Comparison of ENCODE assay signal across 23 cellular contexts in the genomic region with DNA sequence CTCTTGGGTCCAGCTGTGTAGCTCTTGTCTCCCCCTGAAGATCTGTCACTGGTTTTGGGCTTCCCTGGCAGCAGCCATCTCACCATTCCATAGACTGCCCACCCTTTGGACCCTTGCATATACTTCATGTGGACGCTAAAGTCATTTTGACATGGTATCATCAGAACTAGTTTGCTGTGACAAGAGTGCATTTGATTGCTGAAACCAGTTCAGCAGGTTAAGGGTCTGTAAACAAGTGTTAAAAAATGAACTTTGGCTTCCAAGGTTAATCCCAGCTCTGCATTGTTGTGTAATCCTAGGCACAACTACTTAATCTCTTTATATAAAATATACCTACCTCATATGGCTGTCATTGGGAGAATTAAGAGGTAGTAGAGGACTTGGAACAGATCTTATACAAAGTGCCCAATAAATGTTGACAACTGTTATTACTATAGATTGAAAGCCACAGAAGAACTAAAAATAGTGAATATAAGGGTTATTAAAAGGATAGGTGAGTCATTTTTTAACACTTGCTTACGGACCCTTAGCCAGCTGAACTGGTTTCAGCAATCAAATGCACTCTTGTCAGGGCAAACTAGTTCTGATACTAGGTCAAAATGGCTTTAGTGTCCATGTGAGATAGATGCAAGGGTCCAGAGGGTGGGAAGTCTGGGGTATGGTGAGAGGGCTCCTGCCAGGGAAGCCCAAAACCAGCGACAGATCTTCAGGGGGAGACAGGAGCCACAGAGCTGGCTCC. TPM values are rescaled to one million over a fixed set of nuclear protein-coding genes. Genes with fewer than 3 reads are reported as not detected.
DNase-seq lines count a peak whose midpoint lies in the region; ATAC-seq and TF ChIP-seq lines count a peak whose summit lies in the region.
"Had no signal": no experiment of that assay in that cellular context is flagged by ENCODE, and none has a peak within 500 bp of the region (broad histone marks: within the 10 kb centered on the region; RNA-seq: fewer than 3 reads in every experiment).

No MANE protein-coding gene starts in this region.

- no peak overlapping the region for H3K4me3 Mint-ChIP-seq in MCF 10A (ENCODE audit: unreplicated experiment)
- H3K4me3 Mint-ChIP-seq: dendritic cell treated with granulocyte-macrophage colony-stimulating factor and Interleukin-4, amounts not matched to agents 40 ng/mL and 50 ng/mL, for 4 days; naive B cell had no signal

- no peak overlapping the region for H3K4me3 ChIP-seq in mammary epithelial cell (replicated peaks in 1 of 3; ENCODE audit: insufficient read depth in 1 of 3, low read depth in 2 of 3, low read length in 3 of 3)
- H3K4me3 ChIP-seq in adrenal gland, result peak overlapping the region in 3 of 4 donors; percentile 27 to 43 (median 34)
- no peak overlapping the region for H3K4me3 ChIP-seq in mesenchymal stem cell (ENCODE audit: insufficient read depth in 1 of 2, low read depth in 1 of 2, low read length in 2 of 2)
- H3K4me3 ChIP-seq in OCI-LY7 (ENCODE audit: low read depth, low read length, poor library complexity, severe bottlenecking), result no peak overlapping the region
- H3K4me3 ChIP-seq: A549; BLaER1 treated with 17β-estradiol and CSF1 and Interleukin-3, amounts not matched to agents 10 nM and 100 nM; gastrocnemius medialis; left ventricle myocardium inferior; suprapubic skin had no signal

- CTCF ChIA-PET in MCF 10A (lab: Yijun Ruan, JAX) (interaction anchor here (0.6 to 2.6 kb wide), 5 partner anchors 21 to 545 kb away, joined by 3 to 7 read pairs (median 3); partner anchors contain the start of gene ANKRD42), mammary epithelial cell (lab: Charles Lee; ENCODE audit: low non-redundant PET) (no interaction called here), OCI-LY7 (lab: Charles Lee; ENCODE audit: unreplicated experiment) (no interaction called here)

- H4K91ac ChIP-seq in mesenchymal stem cell (ENCODE audit: low read length), result no peak overlapping the region

- in situ Hi-C loops in mammary epithelial cell (cut with MboI; ENCODE audit: low sequenced_read_pairs in 2 of 2), result no loop called here

- H3K27me3 ChIP-seq in mammary epithelial cell (ENCODE audit: insufficient read depth, low read length) (no peaks in the 10 kb centered on the region), adrenal gland (no peaks in the 10 kb centered on the region), mesenchymal stem cell (ENCODE audit: control insufficient read depth in 1 of 2, insufficient read depth in 1 of 2, low read length in 2 of 2) (no peaks in the 10 kb centered on the region)
- H3K27me3 ChIP-seq: BLaER1 treated with 17β-estradiol and CSF1 and Interleukin-3, amounts not matched to agents 10 nM and 100 nM; brain microvascular endothelial cell; gastrocnemius medialis; suprapubic skin had no signal

- ATAC-seq in HG03354 (IDR thresholded peaks at IDR 0.05; ENCODE audit: poor library complexity, severe bottlenecking, unreplicated experiment) (no peak), HG02884 (IDR thresholded peaks at IDR 0.05; ENCODE audit: unreplicated experiment) (no peak)

- H3K27ac Mint-ChIP-seq in MCF 10A (ENCODE audit: low read depth, unreplicated experiment), result peak overlapping the region; percentile 50
- H3K27ac Mint-ChIP-seq: dendritic cell treated with granulocyte-macrophage colony-stimulating factor and Interleukin-4, amounts not matched to agents 40 ng/mL and 50 ng/mL, for 4 days had no signal

- H3K36me3 Mint-ChIP-seq in MCF 10A (ENCODE audit: insufficient read depth, unreplicated experiment), result peaks cover 48% of the 10 kb centered on the region

- no peak for TF ChIP-seq POLR2A in adrenal gland (IDR thresholded peaks at IDR 0.05)

- no peak overlapping the region for H2BK5ac ChIP-seq in mesenchymal stem cell (ENCODE audit: low read depth, low read length, poor library complexity, severe bottlenecking)

- H2AK5ac ChIP-seq in mesenchymal stem cell (ENCODE audit: low read length, severe bottlenecking), result peak overlapping the region; percentile 68

- no peak overlapping the region for H3K4ac ChIP-seq in mesenchymal stem cell (ENCODE audit: low read depth in 1 of 2, low read length in 2 of 2)

- TF ChIP-seq CTCF in MCF 10A (IDR thresholded peaks at IDR 0.05; ENCODE audit: unreplicated experiment), result no peak
- TF ChIP-seq CTCF in mammary epithelial cell (conservative IDR thresholded peaks at IDR 0.05 in 1 of 2, IDR thresholded peaks at IDR 0.05 in 1 of 2; ENCODE audit: extremely low read depth in 1 of 2, insufficient read depth in 1 of 2, low read depth in 1 of 2, low read length in 2 of 2), result no peak
- TF ChIP-seq CTCF in adrenal gland (IDR thresholded peaks at IDR 0.05), result no peak
- TF ChIP-seq CTCF in OCI-LY7 (conservative IDR thresholded peaks at IDR 0.05; ENCODE audit: low read length), result no peak

- H3K14ac ChIP-seq in mesenchymal stem cell (ENCODE audit: low read length in 2 of 2), result peak overlapping the region in 1 of 2 experiments; percentile 48

- no peak overlapping the region for H2BK120ac ChIP-seq in mesenchymal stem cell (ENCODE audit: low read depth, low read length)

- H3K4me1 ChIP-seq in mammary epithelial cell (ENCODE audit: insufficient read depth, low read length) (peaks cover 3% of the 10 kb centered on the region), adrenal gland (replicated peaks in 1 of 2) (peaks cover 22 to 27% of the 10 kb centered on the region in 2 donors), mesenchymal stem cell (ENCODE audit: control insufficient read depth, insufficient read depth, low read depth, low read length) (peaks cover 3% of the 10 kb centered on the region), OCI-LY7 (ENCODE audit: insufficient read depth, low read length, poor library complexity, severe bottlenecking) (no peaks in the 10 kb centered on the region)
- H3K4me1 ChIP-seq: BLaER1 treated with 17β-estradiol and CSF1 and Interleukin-3, amounts not matched to agents 10 nM and 100 nM; suprapubic skin had no signal

- no peak overlapping the region for H2BK15ac ChIP-seq in mesenchymal stem cell (ENCODE audit: low read depth, poor library complexity, severe bottlenecking)

- BruUV-seq in MCF 10A (replicated peaks; lab: Mats Ljungman, UMichigan), result no TSS peak
- BruUV-seq in mammary epithelial cell (replicated peaks; lab: Mats Ljungman, UMichigan), result no TSS peak
- BruUV-seq in OCI-LY7 (replicated peaks; lab: Mats Ljungman, UMichigan), result no TSS peak

- no peaks in the 10 kb centered on the region for H3K27me3 Mint-ChIP-seq in MCF 10A (ENCODE audit: insufficient read depth, unreplicated experiment)
- H3K27me3 Mint-ChIP-seq: dendritic cell treated with granulocyte-macrophage colony-stimulating factor and Interleukin-4, amounts not matched to agents 40 ng/mL and 50 ng/mL, for 4 days; naive B cell had no signal

- H3K4me2 ChIP-seq in mammary epithelial cell (ENCODE audit: insufficient read depth, low read depth, low read length), result no peak overlapping the region
- H3K4me2 ChIP-seq in mesenchymal stem cell (ENCODE audit: low read length, poor library complexity, severe bottlenecking), result no peak overlapping the region
- H3K4me2 ChIP-seq in OCI-LY7 (ENCODE audit: low read length), result no peak overlapping the region
- H3K4me2 ChIP-seq: A549; BLaER1 treated with 17β-estradiol and CSF1 and Interleukin-3, amounts not matched to agents 10 nM and 100 nM had no signal

- H3K9me3 ChIP-seq in mammary epithelial cell (replicated peaks; ENCODE audit: insufficient read depth, low read length) (no peaks in the 10 kb centered on the region), adrenal gland (replicated peaks in 1 of 3) (no peaks in the 10 kb centered on the region), mesenchymal stem cell (ENCODE audit: control insufficient read depth, low read length) (no peaks in the 10 kb centered on the region), OCI-LY7 (ENCODE audit: low read length) (peaks cover 4% of the 10 kb centered on the region; the same call in 1 of the 2 replicates)
- H3K9me3 ChIP-seq: A549; BLaER1 treated with 17β-estradiol and CSF1 and Interleukin-3, amounts not matched to agents 10 nM and 100 nM; gastrocnemius medialis; left ventricle myocardium inferior; suprapubic skin had no signal

- WGBS in mammary epithelial cell (ENCODE audit: low coverage, missing lambda C conversion rate), result 53% methylated on average over 3 of the region's 3 CpGs
- 48 to 55% (median 53%) methylated on average over 3 of the region's 3 CpGs for WGBS in adrenal gland, 4 donors
- WGBS in mesenchymal stem cell, result 67% methylated on average over 3 of the region's 3 CpGs

- POLR2A ChIA-PET in MCF 10A (lab: Yijun Ruan, JAX) (interaction anchor here (1.2 kb wide), 2 partner anchors 29 to 539 kb away, joined by 3 read pairs; partner anchors contain the start of gene CCDC90B), OCI-LY7 (lab: Charles Lee) (no interaction called here)

- H2BK12ac ChIP-seq in mesenchymal stem cell (ENCODE audit: low read length in 2 of 2), result peak overlapping the region in 1 of 2 experiments; percentile 31

- intact Hi-C loops in MCF 10A (cut with micrococcal nuclease) (loop anchor here (10.0 kb wide), 1 partner anchor 182 kb away; the partner anchor contains the start of gene RAB30), mammary epithelial cell (cut with micrococcal nuclease) (no loop called here), adrenal gland (cut with DNase I) (loop anchor here in 1 of 2 donors (10.0 kb wide), 1 partner anchor 352 kb away; the partner anchor contains the start of genes DDIAS and PRCP), OCI-LY7 (cut with micrococcal nuclease; ENCODE audit: unreplicated experiment) (no loop called here)

- DNase-seq in MCF 10A (ENCODE audit: unreplicated experiment), result no peak
- DNase-seq in mammary epithelial cell, result no peak
- DNase-seq in adrenal gland, result no peak
- DNase-seq in mesenchymal stem cell, result no peak
- DNase-seq in OCI-LY7 (ENCODE audit: low spot score), result no peak
- no peak for DNase-seq in mesenteric fat pad (ENCODE audit: low spot score)
- DNase-seq: activated CD4-positive, alpha-beta T cell treated with anti-CD3 and anti-CD28 coated beads, Interleukin-2, amount 50 U/mL, for 48 hours; activated naive CD4-positive, alpha-beta T cell; activated T-cell treated with anti-CD3 and anti-CD28 coated beads for 4 hours; brain microvascular endothelial cell; DMS79; gastrocnemius medialis; left ventricle myocardium inferior; naive B cell; NCI-H1930; stimulated activated CD8-positive, alpha-beta memory T cell treated with anti-CD3 and anti-CD28 coated beads, Interleukin-4, amount 100 ng/mL, for 48 hours; SW 1271 had no signal

- no peak overlapping the region for H2AFZ ChIP-seq in mammary epithelial cell (ENCODE audit: low read depth, low read length)
- H2AFZ ChIP-seq in mesenchymal stem cell (ENCODE audit: low read depth, low read length), result no peak overlapping the region
- no peak overlapping the region for H2AFZ ChIP-seq in OCI-LY7 (ENCODE audit: low read length)

- H3K18ac ChIP-seq in mesenchymal stem cell (ENCODE audit: low read depth in 1 of 2, low read length in 2 of 2), result peak overlapping the region in 1 of 2 experiments; percentile 69

- peaks cover 17% of the 10 kb centered on the region for H3K36me3 ChIP-seq in mammary epithelial cell (ENCODE audit: insufficient read depth, low read length)
- peaks cover 0 to 8% of the 10 kb centered on the region in 2 donors for H3K36me3 ChIP-seq in adrenal gland (replicated peaks in 1 of 2)
- H3K36me3 ChIP-seq in mesenchymal stem cell (ENCODE audit: control insufficient read depth in 1 of 2, insufficient read depth in 2 of 2, low read depth in 1 of 2, low read length in 2 of 2), result peaks cover 4 to 64% of the 10 kb centered on the region in 2 experiments
- peaks cover 37% of the 10 kb centered on the region for H3K36me3 ChIP-seq in OCI-LY7 (ENCODE audit: insufficient read depth, low read length)

- no peaks in the 10 kb centered on the region for H4K20me1 ChIP-seq in mammary epithelial cell (ENCODE audit: insufficient read depth, low read length)
- H4K20me1 ChIP-seq in OCI-LY7 (ENCODE audit: insufficient read depth, low read length), result no peaks in the 10 kb centered on the region

- dilution Hi-C loops in mammary epithelial cell (cut with HindIII; ENCODE audit: low sequenced_read_pairs), result loop anchor here (10.0 kb wide), 1 partner anchor 568 kb away; no protein-coding TSS in a partner anchor

- no peaks in the 10 kb centered on the region for H3K4me1 Mint-ChIP-seq in MCF 10A (ENCODE audit: insufficient read depth, unreplicated experiment)
- H3K4me1 Mint-ChIP-seq: naive B cell had no signal

- H3K79me2 ChIP-seq in mammary epithelial cell (ENCODE audit: insufficient read depth, low read length) (no peaks in the 10 kb centered on the region), OCI-LY7 (ENCODE audit: insufficient read depth, low read depth, low read length) (no peaks in the 10 kb centered on the region)

- H3K79me1 ChIP-seq in mesenchymal stem cell (replicated peaks; ENCODE audit: low read length, poor library complexity, severe bottlenecking), result peaks cover 5% of the 10 kb centered on the region

- no peaks in the 10 kb centered on the region for H3K9me3 Mint-ChIP-seq in MCF 10A (ENCODE audit: unreplicated experiment)
- H3K9me3 Mint-ChIP-seq: dendritic cell treated with granulocyte-macrophage colony-stimulating factor and Interleukin-4, amounts not matched to agents 40 ng/mL and 50 ng/mL, for 4 days; naive B cell had no signal

- H3K9ac ChIP-seq in mammary epithelial cell (ENCODE audit: insufficient read depth, low read length) (no peak overlapping the region), mesenchymal stem cell (ENCODE audit: low read length) (no peak overlapping the region)
- H3K9ac ChIP-seq: BLaER1 treated with 17β-estradiol and CSF1 and Interleukin-3, amounts not matched to agents 10 nM and 100 nM had no signal

- no peak overlapping the region for H4K8ac ChIP-seq in mesenchymal stem cell (ENCODE audit: low read length)

- no peak overlapping the region for H3K27ac ChIP-seq in mammary epithelial cell (ENCODE audit: insufficient read depth, low read depth, low read length)
- H3K27ac ChIP-seq in adrenal gland, result peak overlapping the region; percentile 45 to 88 (median 81)
- no peak overlapping the region for H3K27ac ChIP-seq in mesenchymal stem cell (ENCODE audit: low read length, poor library complexity, severe bottlenecking)
- H3K27ac ChIP-seq in OCI-LY7 (ENCODE audit: low read depth, low read length, poor library complexity, severe bottlenecking), result no peak overlapping the region
- H3K27ac ChIP-seq: A549; BLaER1 treated with 17β-estradiol and CSF1 and Interleukin-3, amounts not matched to agents 10 nM and 100 nM; gastrocnemius medialis; left ventricle myocardium inferior; suprapubic skin had no signal

- H3K23ac ChIP-seq in mesenchymal stem cell (ENCODE audit: low read length in 2 of 2), result no peak overlapping the region

- no peaks in the 10 kb centered on the region for H3K9me2 ChIP-seq in OCI-LY7 (ENCODE audit: insufficient read depth, low read length)

RNA-seq across cellular contexts. Expression of gene CCDC90B, which starts 29.4 kb away (rescaled TPM):
- total RNA-seq in MCF 10A (2022) (69.1 and 72.9 TPM in 2 replicates), mammary epithelial cell (10 to 100 TPM; 45.3 to 56.3 TPM), adrenal gland (10 to 100 TPM; 38.9 to 86.7 (median 59.2) TPM), OCI-LY7 (2022) (47.4 and 52.8 TPM in 2 replicates), mesenteric fat pad (30.3 TPM)
- polyA plus RNA-seq in mammary epithelial cell (30.1 TPM), adrenal gland (100 to 1,000 TPM in 1 of 3 donors, 10 to 100 TPM in 2; 43.3 to 147 (median 44.6) TPM)
- 21.9 TPM for polyA minus RNA-seq in mammary epithelial cell
- 75.0 TPM for polyA plus RNA-seq in mesenchymal stem cell (2013, experiment 1 of 2)
- 75.8 TPM for polyA plus RNA-seq in mesenchymal stem cell (2013, experiment 2 of 2)
- 39.3 and 54.9 TPM in 2 replicates for total RNA-seq in OCI-LY7 (2014; rRNA removed; shearing (Covaris generic))

Comparison
In these comparisons a context has a peak if more than half of its experiments do, and no peak if none do; other contexts are left out.
1. H3K27ac ChIP-seq: peak in adrenal gland (5 of 5); none in mammary epithelial cell (single experiment), mesenchymal stem cell (single experiment) and OCI-LY7 (single experiment).
2. H3K4me3 ChIP-seq: peak in adrenal gland (3 of 4); none in mammary epithelial cell (0 of 3), mesenchymal stem cell (0 of 2) and OCI-LY7 (single experiment).